In genomic region chr4:39029752-39030694, GRCh38 we compare ENCODE assay signal across 9 cellular contexts. TPM values are rescaled to one million over a fixed set of nuclear protein-coding genes. Genes with fewer than 3 reads are reported as not detected.
A peak's percentile ranks its signal among the peaks of the same experiment; 100 is the strongest.
DNase-seq lines count a peak whose midpoint lies in the region; ATAC-seq, FAIRE-seq and TF ChIP-seq lines count a peak whose summit lies in the region.
"Had no signal": no experiment of that assay in that cellular context is flagged by ENCODE, and none has a peak within 500 bp of the region (broad histone marks: within the 10 kb centered on the region; RNA-seq: fewer than 3 reads in every experiment).

No MANE protein-coding gene starts in this region.

- no peaks in the 10 kb centered on the region for H3K27me3 Mint-ChIP-seq in stimulated activated naive CD8-positive, alpha-beta T cell treated with anti-CD3 and anti-CD28 coated beads, Interleukin-15, Interleukin-2, amounts not matched to agents 100 ng/mL and 50 ng/mL, for 24 hours

- H3K4me1 ChIP-seq in Karpas-422 (ENCODE audit: low read length) (peaks cover 51% of the 10 kb centered on the region), K562 (replicated peaks in 1 of 2; ENCODE audit: control insufficient read depth in 2 of 2, insufficient read depth in 2 of 2, low read length in 2 of 2) (peaks cover 14 to 15% of the 10 kb centered on the region in 2 experiments; a peak in 4 of 5 replicates), psoas muscle (peaks cover 3% of the 10 kb centered on the region)

- H4K20me1 ChIP-seq in Karpas-422 (ENCODE audit: insufficient read depth, low read depth, low read length) (no peaks in the 10 kb centered on the region), K562 (replicated peaks; ENCODE audit: control insufficient read depth, insufficient read depth, low read length) (no peaks in the 10 kb centered on the region)

- H3K9me2 ChIP-seq in Karpas-422 (replicated peaks; ENCODE audit: insufficient read depth, low read length): no peaks in the 10 kb centered on the region

- H3K9ac ChIP-seq in Karpas-422 (ENCODE audit: low read length) (peak overlapping the region; percentile 67), K562 (ENCODE audit: insufficient read depth in 1 of 2, low read depth in 2 of 2, low read length in 2 of 2) (peak overlapping the region in 1 of 2 experiments; percentile 49; a peak in 3 of 4 replicates)

- H3K4me3 ChIP-seq in Karpas-422 (ENCODE audit: low read length) (peak overlapping the region; percentile 66), K562 (peak overlapping the region; percentile 17), psoas muscle (no peak overlapping the region)

- no peak for TF ChIP-seq EP300 in K562 (IDR thresholded peaks at IDR 0.05; ENCODE audit: low read length)

- peaks cover 70% of the 10 kb centered on the region for H3K79me2 ChIP-seq in Karpas-422 (ENCODE audit: low read length)
- peaks cover 15% of the 10 kb centered on the region; the same call in 2 of the 3 replicates for H3K79me2 ChIP-seq in K562 (ENCODE audit: control insufficient read depth, insufficient read depth, low read length)

- H3K9me3 ChIP-seq in Karpas-422 (ENCODE audit: low read length) (no peaks in the 10 kb centered on the region), K562 (replicated peaks; ENCODE audit: control insufficient read depth, insufficient read depth, low read depth, low read length) (no peaks in the 10 kb centered on the region), psoas muscle (no peaks in the 10 kb centered on the region)

- CTCF ChIA-PET in K562 (lab: Yijun Ruan, JAX; ENCODE audit: low intra/inter-chr PET ratio): no interaction called here

- peak overlapping the region; percentile 68 for H3K4me2 ChIP-seq in Karpas-422 (ENCODE audit: low read depth, low read length, poor library complexity, severe bottlenecking)
- peak overlapping the region; percentile 13 for H3K4me2 ChIP-seq in K562 (ENCODE audit: insufficient read depth, low read length)

- no peak overlapping the region for H2AFZ ChIP-seq in Karpas-422 (ENCODE audit: low read length)
- peak overlapping the region; percentile 77 for H2AFZ ChIP-seq in K562 (ENCODE audit: low read depth, low read length)

- peak overlapping the region; percentile 98 for H3K27ac ChIP-seq in Karpas-422 (ENCODE audit: low read length)
- H3K27ac ChIP-seq in K562 (ENCODE audit: extremely low read depth, low read depth, low read length): peak overlapping the region; percentile 62; the same call in 2 of the 3 replicates
- no peak overlapping the region for H3K27ac ChIP-seq in psoas muscle

- no peak for TF ChIP-seq POLR2A in K562 (conservative IDR thresholded peaks at IDR 0.05)

- no peak for DNase-seq in stimulated activated naive CD8-positive, alpha-beta T cell treated with anti-CD3 and anti-CD28 coated beads, Interleukin-15, Interleukin-2, amounts not matched to agents 100 U/mL and 50 U/mL, for 24 hours
- DNase-seq in Karpas-422 (peak; percentile 85), K562 (ENCODE audit: extremely low read depth in 1 of 4, low spot score in 3 of 4) (peak in 1 of 4 experiments; percentile 34), urothelium cell line (ENCODE audit: low spot score) (no peak), psoas muscle (no peak), dedifferentiated amniotic fluid mesenchymal stem cell (ENCODE audit: extremely low spot score) (no peak), NCI-H226 (no peak)
- DNase-seq: NCI-H2171 had no signal

- intact Hi-C loops in K562 (cut with micrococcal nuclease) (no loop called here), psoas muscle (cut with DNase I) (no loop called here)

- no peaks in the 10 kb centered on the region for H3K27me3 ChIP-seq in Karpas-422 (ENCODE audit: low read length)
- no peaks in the 10 kb centered on the region for H3K27me3 ChIP-seq in K562 (ENCODE audit: control insufficient read depth in 2 of 2, insufficient read depth in 2 of 2, low read length in 2 of 2)
- H3K27me3 ChIP-seq in psoas muscle (ENCODE audit: insufficient read depth in 3 of 3, low read length in 2 of 3): no peaks in the 10 kb centered on the region

- no peaks in the 10 kb centered on the region for H3K36me3 Mint-ChIP-seq in stimulated activated naive CD8-positive, alpha-beta T cell treated with anti-CD3 and anti-CD28 coated beads, Interleukin-15, Interleukin-2, amounts not matched to agents 100 ng/mL and 50 ng/mL, for 24 hours (ENCODE audit: low read depth)

- no peak for TF ChIP-seq RAD21 in K562 (CRISPR knock-in tag; conservative IDR thresholded peaks at IDR 0.05 in 1 of 2, IDR thresholded peaks at IDR 0.05 in 1 of 2)

- no peaks in the 10 kb centered on the region for H3K9me1 ChIP-seq in K562 (ENCODE audit: control insufficient read depth, insufficient read depth, low read length)

- ATAC-seq in stimulated activated naive CD8-positive, alpha-beta T cell treated with anti-CD3 and anti-CD28 coated beads, Interleukin-15, Interleukin-2, amounts not matched to agents 100 U/mL and 50 U/mL, for 24 hours: no peak
- ATAC-seq in K562 (peak; percentile 46), psoas muscle (no peak)

- 0 out of 6 replicates have a peak, but pooled peaks of 1 of the 3 experiments have one; percentile 6 for TF ChIP-seq CTCF in K562 (IDR thresholded peaks at IDR 0.05 in 2 of 3, conservative IDR thresholded peaks at IDR 0.05 in 1 of 3; ENCODE audit: insufficient read depth in 2 of 3, low read depth in 1 of 3, low read length in 3 of 3)
- TF ChIP-seq CTCF in psoas muscle (IDR thresholded peaks at IDR 0.05): no peak

- no peaks in the 10 kb centered on the region for H3K9me3 Mint-ChIP-seq in stimulated activated naive CD8-positive, alpha-beta T cell treated with anti-CD3 and anti-CD28 coated beads, Interleukin-15, Interleukin-2, amounts not matched to agents 100 ng/mL and 50 ng/mL, for 24 hours

- FAIRE-seq in K562 (lab: Jason Lieb, UNC): no peak
- no peak for FAIRE-seq in urothelium cell line (lab: Jason Lieb, UNC)

- POLR2A ChIA-PET in K562 (lab: Yijun Ruan, JAX): interaction anchor here (0.6 to 1.4 kb wide), 4 partner anchors 13 to 424 kb away, joined by 3 to 11 read pairs (median 4); no protein-coding TSS in a partner anchor

- H3K27ac Mint-ChIP-seq in stimulated activated naive CD8-positive, alpha-beta T cell treated with anti-CD3 and anti-CD28 coated beads, Interleukin-15, Interleukin-2, amounts not matched to agents 100 ng/mL and 50 ng/mL, for 24 hours: peak overlapping the region; percentile 93

- in situ Hi-C loops in K562 (cut with MboI): no loop called here

- H3K36me3 ChIP-seq in Karpas-422 (ENCODE audit: insufficient read depth, low read length): peaks cover 41% of the 10 kb centered on the region
- H3K36me3 ChIP-seq in K562 (ENCODE audit: control insufficient read depth, insufficient read depth, low read length): no peaks in the 10 kb centered on the region
- H3K36me3 ChIP-seq in psoas muscle (ENCODE audit: insufficient read depth in 1 of 2, low read depth in 1 of 2): no peaks in the 10 kb centered on the region

- peaks cover 60% of the 10 kb centered on the region for H3K4me1 Mint-ChIP-seq in stimulated activated naive CD8-positive, alpha-beta T cell treated with anti-CD3 and anti-CD28 coated beads, Interleukin-15, Interleukin-2, amounts not matched to agents 100 ng/mL and 50 ng/mL, for 24 hours (ENCODE audit: low read depth)

- H3K4me3 Mint-ChIP-seq in stimulated activated naive CD8-positive, alpha-beta T cell treated with anti-CD3 and anti-CD28 coated beads, Interleukin-15, Interleukin-2, amounts not matched to agents 100 ng/mL and 50 ng/mL, for 24 hours: peak overlapping the region; percentile 84

- no TSS peak for BruUV-seq in K562 (replicated peaks; lab: Mats Ljungman, UMichigan)

RNA-seq across cellular contexts. Expression of gene TMEM156, which starts 2.2 kb away (rescaled TPM):
- 152 and 240 TPM in 2 replicates for total RNA-seq in Karpas-422 (2014; rRNA removed; shearing (Covaris generic); ENCODE audit: low replicate concordance)
- total RNA-seq in K562 (2011; cell fraction: chromatin; rRNA removed; ENCODE audit: low replicate concordance): 3.8 and 11.7 TPM in 2 replicates
- 1.3 and 2.1 TPM in 2 replicates for total RNA-seq in K562 (2011; cell fraction: nucleolus; rRNA removed)
- 5.1 and 6.9 TPM in 2 replicates for total RNA-seq in K562 (2011; cell fraction: nucleoplasm; rRNA removed)
- total RNA-seq in K562 (2014; rRNA removed): 2.9 and 3.5 TPM in 2 replicates
- total RNA-seq in K562 (2014; rRNA removed; fragmentation: Illumina TruSeq; extraction: Trizol): 7.6 and 9.2 TPM in 2 replicates
- 8.3 and 9.6 TPM in 2 replicates for total RNA-seq in K562 (2015; rRNA removed; fragmentation: Illumina TruSeq; extraction: Trizol)
- 3.7 and 4.4 TPM in 2 replicates for total RNA-seq in K562 (2021)
- 5.0 and 9.6 TPM in 2 replicates for polyA plus RNA-seq in K562 (2011; rRNA removed)
- 0.51 and 4.6 TPM in 2 replicates for polyA plus RNA-seq in K562 (2011; cell fraction: cytosol; rRNA removed)
- polyA plus RNA-seq in K562 (2011; cell fraction: nucleus; rRNA removed): 1.5 and 2.5 TPM in 2 replicates
- 5.2 and 9.9 TPM in 2 replicates for polyA plus RNA-seq in K562 (2012)
- polyA plus RNA-seq in K562 (2014; fragmentation: Illumina TruSeq; extraction: Trizol): 7.4 and 7.6 TPM in 2 replicates
- polyA plus RNA-seq in K562 (2014; fragmentation: Nextera tagmentation; extraction: Ambion mirVana): 1 to 10 TPM; 5.9 to 6.9 TPM
- 4.7 and 6.4 TPM in 2 replicates for polyA plus RNA-seq in K562 (2014; rRNA removed)
- 4.3 and 10.8 TPM in 2 replicates for polyA minus RNA-seq in K562 (2011; rRNA and poly(A)+ RNA removed)
- 1.1 and 1.8 TPM in 2 replicates for polyA minus RNA-seq in K562 (2011; cell fraction: cytosol; rRNA and poly(A)+ RNA removed)
- polyA minus RNA-seq in K562 (2011; cell fraction: nucleus; rRNA and poly(A)+ RNA removed): 2.0 and 6.6 TPM in 2 replicates
- total RNA-seq in psoas muscle: under 1 TPM in 1 of 4 donors, not detected in 3; 0.15 TPM
- under 1 TPM in 2 of 3 donors, not detected in 1; 0.08 to 0.10 TPM for polyA plus RNA-seq in psoas muscle

RNA-seq across cellular contexts. Expression of gene KLHL5, which starts 32.0 kb away (rescaled TPM):
- total RNA-seq in Karpas-422 (2014; rRNA removed; shearing (Covaris generic); ENCODE audit: low replicate concordance): 142 and 147 TPM in 2 replicates
- 7.4 and 18.8 TPM in 2 replicates for total RNA-seq in K562 (2011; cell fraction: chromatin; rRNA removed; ENCODE audit: low replicate concordance)
- total RNA-seq in K562 (2011; cell fraction: nucleolus; rRNA removed): 3.7 TPM in 2 replicates
- total RNA-seq in K562 (2011; cell fraction: nucleoplasm; rRNA removed): 8.4 and 14.3 TPM in 2 replicates
- total RNA-seq in K562 (2014; rRNA removed) (14.1 and 16.7 TPM in 2 replicates), K562 (2014; rRNA removed; fragmentation: Illumina TruSeq; extraction: Trizol) (30.8 and 34.3 TPM in 2 replicates), K562 (2015; rRNA removed; fragmentation: Illumina TruSeq; extraction: Trizol) (24.9 and 28.0 TPM in 2 replicates), K562 (2021) (21.0 and 22.9 TPM in 2 replicates), psoas muscle (10 to 100 TPM; 10.1 to 14.9 (median 11.9) TPM)
- polyA plus RNA-seq in K562 (2011; rRNA removed) (22.1 and 27.9 TPM in 2 replicates), K562 (2014; fragmentation: Illumina TruSeq; extraction: Trizol) (21.1 and 22.1 TPM in 2 replicates), K562 (2014; fragmentation: Nextera tagmentation; extraction: Ambion mirVana) (1 to 10 TPM; 8.0 to 8.8 TPM), K562 (2014; rRNA removed) (12.2 and 16.3 TPM in 2 replicates), psoas muscle (1 to 10 TPM; 6.7 to 9.7 (median 7.1) TPM)
- 6.5 and 28.1 TPM in 2 replicates for polyA plus RNA-seq in K562 (2011; cell fraction: cytosol; rRNA removed)
- polyA plus RNA-seq in K562 (2011; cell fraction: nucleus; rRNA removed): 6.3 and 16.1 TPM in 2 replicates
- 24.3 and 24.7 TPM in 2 replicates for polyA plus RNA-seq in K562 (2012)
- polyA minus RNA-seq in K562 (2011; rRNA and poly(A)+ RNA removed): 56.2 and 82.8 TPM in 2 replicates
- 16.0 and 22.0 TPM in 2 replicates for polyA minus RNA-seq in K562 (2011; cell fraction: cytosol; rRNA and poly(A)+ RNA removed)
- polyA minus RNA-seq in K562 (2011; cell fraction: nucleus; rRNA and poly(A)+ RNA removed): 5.4 and 14.7 TPM in 2 replicates

Comparison
In these comparisons a context has a peak if more than half of its experiments do, and no peak if none do; other contexts are left out.
1. RNA of gene TMEM156, which starts 2.2 kb away (total RNA-seq): 152 to 240 TPM in Karpas-422; 1.3 to 11.7 TPM in K562 and 0.15 TPM in psoas muscle; every median in the first group is over 10 times any median in the second.